7 cellular contexts compared by ENCODE assay signal in the genomic region with DNA sequence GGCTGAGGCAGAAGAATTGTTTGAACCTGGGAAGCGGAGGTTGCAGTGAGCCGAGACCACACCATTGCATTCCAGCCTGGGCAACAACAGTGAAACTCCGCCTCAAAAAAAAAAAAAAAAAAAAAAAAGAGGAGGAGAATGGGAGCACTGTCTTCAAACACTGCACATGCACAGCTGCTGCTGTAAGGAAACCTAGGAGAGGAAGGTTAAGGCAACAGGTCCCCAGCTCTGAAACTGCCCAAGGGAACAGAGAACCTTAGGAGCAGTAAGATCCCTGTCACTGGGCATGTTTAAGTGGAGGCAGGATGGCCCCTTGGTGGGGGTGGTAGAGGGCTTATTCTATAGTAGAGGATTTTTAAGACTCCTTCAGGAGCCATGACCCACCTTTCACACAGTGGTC.
"Had no signal": no experiment of that assay in that cellular context is flagged by ENCODE, and none has a peak within 500 bp of the region (broad histone marks: within the 10 kb centered on the region; RNA-seq: fewer than 3 reads in every experiment).

No MANE protein-coding gene starts in this region.

- H3K9me3 Mint-ChIP-seq: GM23338, H9, HFFc6 had no signal

- DNase-seq: HCEC 1CT, HFFc6, IMR-90, KG1 had no signal

- H3K27ac Mint-ChIP-seq: GM23338, HFFc6 had no signal

- ATAC-seq: K562 had no signal

- H2AFZ ChIP-seq: GM23338 had no signal

- H3K4me3 Mint-ChIP-seq: GM23338, H9, HFFc6 had no signal

- H3K4me3 ChIP-seq: GM23338, K562 had no signal

- H3K4me2 ChIP-seq: GM23338 had no signal

- H3K4me1 Mint-ChIP-seq: GM23338 had no signal
